13 cellular contexts compared by ENCODE assay signal in the genomic region with DNA sequence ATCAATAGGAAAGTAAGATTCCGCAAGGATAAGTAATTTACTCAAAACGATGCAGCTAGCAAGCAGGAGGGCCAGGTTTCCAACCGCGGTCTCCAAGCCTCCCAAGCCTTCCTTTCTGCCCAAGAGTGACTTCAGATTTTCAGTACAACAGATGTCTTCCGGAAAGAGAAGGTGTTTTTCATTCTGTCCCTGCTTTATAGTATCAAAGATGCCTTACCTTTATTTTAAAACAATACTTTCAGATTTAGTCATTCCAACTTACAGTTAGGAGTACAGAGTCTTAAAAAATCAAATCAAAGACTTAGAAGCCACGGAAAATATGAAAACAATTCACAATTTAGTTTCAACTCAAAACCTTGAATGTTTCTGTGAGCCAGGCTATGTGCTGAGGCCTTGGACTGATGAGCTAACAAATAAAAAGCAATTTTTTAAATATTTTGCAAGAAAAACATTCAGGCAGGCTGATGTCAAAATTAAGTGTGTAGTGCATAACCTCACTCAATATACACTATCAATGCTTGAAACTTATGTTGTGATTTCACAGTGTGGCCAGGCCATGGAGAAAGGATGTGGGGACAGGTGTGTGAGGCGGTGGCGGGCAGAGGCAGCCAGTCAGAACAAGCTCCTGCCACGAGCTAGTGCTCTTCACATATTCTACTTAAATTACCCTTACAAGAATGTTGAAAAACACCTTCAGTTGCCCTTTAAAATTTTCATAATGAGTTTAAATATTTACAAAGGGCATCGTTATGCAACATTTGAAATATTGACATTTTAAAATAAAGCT. TPM values are rescaled to one million over a fixed set of nuclear protein-coding genes. Genes with fewer than 3 reads are reported as not detected.
A peak's percentile ranks its signal among the peaks of the same experiment; 100 is the strongest.
DNase-seq lines count a peak whose midpoint lies in the region; ATAC-seq and TF ChIP-seq lines count a peak whose summit lies in the region.
"Had no signal": no experiment of that assay in that cellular context is flagged by ENCODE, and none has a peak within 500 bp of the region (broad histone marks: within the 10 kb centered on the region; RNA-seq: fewer than 3 reads in every experiment).

No MANE protein-coding gene starts in this region.

- H3K27ac ChIP-seq in mammary epithelial cell (ENCODE audit: insufficient read depth, low read depth, low read length) (no peak overlapping the region), upper lobe of left lung (peak overlapping the region; percentile 43 to 74 (median 58))
- H3K27ac ChIP-seq: epithelial cell of prostate had no signal

- no peaks in the 10 kb centered on the region for H3K27me3 Mint-ChIP-seq in MCF 10A (ENCODE audit: insufficient read depth, unreplicated experiment)
- H3K27me3 Mint-ChIP-seq in T-helper 1 cell treated with Interleukin-12 subunit alpha and Interleukin-12 subunit beta and Interleukin-4 antibody, amounts not matched to agents 30 μg/mL and 1 μg/mL, for 36 hours (ENCODE audit: low read depth) = peaks cover 9% of the 10 kb centered on the region

- no TSS peak for BruUV-seq in MCF 10A (replicated peaks; lab: Mats Ljungman, UMichigan)
- no TSS peak for BruUV-seq in mammary epithelial cell (replicated peaks; lab: Mats Ljungman, UMichigan)

- H3K9ac ChIP-seq in mammary epithelial cell (ENCODE audit: insufficient read depth, low read length) = no peak overlapping the region

- H3K36me3 Mint-ChIP-seq in MCF 10A (ENCODE audit: insufficient read depth, unreplicated experiment) = no peaks in the 10 kb centered on the region
- no peaks in the 10 kb centered on the region for H3K36me3 Mint-ChIP-seq in T-helper 1 cell treated with Interleukin-12 subunit alpha and Interleukin-12 subunit beta and Interleukin-4 antibody, amounts not matched to agents 30 μg/mL and 1 μg/mL, for 36 hours (ENCODE audit: low read depth)

- ATAC-seq in HG02763 (IDR thresholded peaks at IDR 0.05; ENCODE audit: unreplicated experiment) (peak; percentile 85), upper lobe of left lung (ENCODE audit: low FRiP score in 2 of 2) (peak; percentile 18 to 77)

- TF ChIP-seq EP300 in upper lobe of left lung (IDR thresholded peaks at IDR 0.05) = peak in 1 of 4 donors; percentile 39

- H3K9me3 Mint-ChIP-seq in MCF 10A (ENCODE audit: unreplicated experiment) = no peaks in the 10 kb centered on the region
- H3K9me3 Mint-ChIP-seq in T-helper 1 cell treated with Interleukin-12 subunit alpha and Interleukin-12 subunit beta and Interleukin-4 antibody, amounts not matched to agents 30 μg/mL and 1 μg/mL, for 36 hours = no peaks in the 10 kb centered on the region
- H3K9me3 Mint-ChIP-seq: nephron had no signal

- no peaks in the 10 kb centered on the region for H4K20me1 ChIP-seq in mammary epithelial cell (ENCODE audit: insufficient read depth, low read length)

- WGBS in mammary epithelial cell (ENCODE audit: low coverage, missing lambda C conversion rate) = 80% methylated on average over 10 of the region's 10 CpGs
- WGBS in upper lobe of left lung, 2 donors = 72% methylated on average over 10 of the region's 10 CpGs

- CTCF ChIA-PET in MCF 10A (lab: Yijun Ruan, JAX) (interaction anchor here (0.6 to 0.9 kb wide), 3 partner anchors 42 to 105 kb away, joined by 3 to 5 read pairs (median 4); no protein-coding TSS in a partner anchor), mammary epithelial cell (lab: Charles Lee; ENCODE audit: low non-redundant PET) (no interaction called here)

- H3K4me3 ChIP-seq in mammary epithelial cell (replicated peaks in 1 of 3; ENCODE audit: insufficient read depth in 1 of 3, low read depth in 2 of 3, low read length in 3 of 3) (no peak overlapping the region), upper lobe of left lung (no peak overlapping the region)
- H3K4me3 ChIP-seq: K562 had no signal

- no peaks in the 10 kb centered on the region for H3K9me3 ChIP-seq in mammary epithelial cell (replicated peaks; ENCODE audit: insufficient read depth, low read length)
- H3K9me3 ChIP-seq in upper lobe of left lung = no peaks in the 10 kb centered on the region

- H3K4me3 Mint-ChIP-seq in MCF 10A (ENCODE audit: unreplicated experiment) = no peak overlapping the region
- no peak overlapping the region for H3K4me3 Mint-ChIP-seq in T-helper 1 cell treated with Interleukin-12 subunit alpha and Interleukin-12 subunit beta and Interleukin-4 antibody, amounts not matched to agents 30 μg/mL and 1 μg/mL, for 36 hours
- H3K4me3 Mint-ChIP-seq: nephron had no signal

- DNase-seq in MCF 10A (ENCODE audit: unreplicated experiment) (no peak), mammary epithelial cell (no peak), upper lobe of left lung (peak in 1 of 2 donors; percentile 71), posterior vena cava (ENCODE audit: low spot score) (no peak), mesenteric fat pad (ENCODE audit: low spot score) (no peak), nucleus accumbens (lab: John Stamatoyannopoulos, UW) (no peak)
- DNase-seq: GDM1, SHP77 treated with DMSO at 0.1 percent for 48 hours had no signal

- H3K36me3 ChIP-seq in mammary epithelial cell (ENCODE audit: insufficient read depth, low read length) (no peaks in the 10 kb centered on the region), upper lobe of left lung (peaks cover 0 to 24% (median 5%) of the 10 kb centered on the region in 4 donors)

- in situ Hi-C loops in mammary epithelial cell (cut with MboI; ENCODE audit: low sequenced_read_pairs in 2 of 2) = no loop called here

- H3K27me3 ChIP-seq in mammary epithelial cell (ENCODE audit: insufficient read depth, low read length) = no peaks in the 10 kb centered on the region
- H3K27me3 ChIP-seq in upper lobe of left lung = no peaks in the 10 kb centered on the region

- TF ChIP-seq CTCF in MCF 10A (IDR thresholded peaks at IDR 0.05; ENCODE audit: unreplicated experiment) (no peak), mammary epithelial cell (conservative IDR thresholded peaks at IDR 0.05 in 1 of 2, IDR thresholded peaks at IDR 0.05 in 1 of 2; ENCODE audit: extremely low read depth in 1 of 2, insufficient read depth in 1 of 2, low read depth in 1 of 2, low read length in 2 of 2) (no peak), upper lobe of left lung (IDR thresholded peaks at IDR 0.05) (no peak)

- H3K27ac Mint-ChIP-seq in MCF 10A (ENCODE audit: low read depth, unreplicated experiment) = peak overlapping the region; percentile 75
- peak overlapping the region; percentile 31 for H3K27ac Mint-ChIP-seq in T-helper 1 cell treated with Interleukin-12 subunit alpha and Interleukin-12 subunit beta and Interleukin-4 antibody, amounts not matched to agents 30 μg/mL and 1 μg/mL, for 36 hours

- POLR2A ChIA-PET in MCF 10A (lab: Yijun Ruan, JAX) = interaction anchor here (0.6 to 2.0 kb wide), 6 partner anchors 8 to 248 kb away, joined by 3 to 6 read pairs (median 4); a partner anchor contains a TSS

- no peak overlapping the region for H3K4me2 ChIP-seq in mammary epithelial cell (ENCODE audit: insufficient read depth, low read depth, low read length)

- no peak overlapping the region for H2AFZ ChIP-seq in mammary epithelial cell (ENCODE audit: low read depth, low read length)

- no peaks in the 10 kb centered on the region for H3K79me2 ChIP-seq in mammary epithelial cell (ENCODE audit: insufficient read depth, low read length)

- H3K4me1 ChIP-seq in mammary epithelial cell (ENCODE audit: insufficient read depth, low read length) = peaks cover 5% of the 10 kb centered on the region
- H3K4me1 ChIP-seq in upper lobe of left lung = peaks cover 32 to 51% (median 47%) of the 10 kb centered on the region in 4 donors

- intact Hi-C loops in MCF 10A (cut with micrococcal nuclease) = no loop called here
- intact Hi-C loops in mammary epithelial cell (cut with micrococcal nuclease) = no loop called here
- intact Hi-C loops in posterior vena cava (cut with DNase I) = no loop called here

- TF ChIP-seq POLR2A in upper lobe of left lung (IDR thresholded peaks at IDR 0.05) = no peak

- H3K4me1 Mint-ChIP-seq in MCF 10A (ENCODE audit: insufficient read depth, unreplicated experiment) = peaks cover 30% of the 10 kb centered on the region
- H3K4me1 Mint-ChIP-seq in T-helper 1 cell treated with Interleukin-12 subunit alpha and Interleukin-12 subunit beta and Interleukin-4 antibody, amounts not matched to agents 30 μg/mL and 1 μg/mL, for 36 hours (ENCODE audit: low read depth) = peaks cover 12% of the 10 kb centered on the region

- dilution Hi-C loops in mammary epithelial cell (cut with HindIII; ENCODE audit: low sequenced_read_pairs) = no loop called here

RNA-seq across cellular contexts. Expression of a gene that starts 43.4 kb away (rescaled TPM):
- total RNA-seq in MCF 10A (2022) = 19.4 and 27.5 TPM in 2 replicates
- total RNA-seq in mammary epithelial cell = 10 to 100 TPM; 25.7 to 27.8 TPM
- polyA plus RNA-seq in mammary epithelial cell = 50.1 TPM
- 28.0 TPM for polyA minus RNA-seq in mammary epithelial cell
- 100 to 1,000 TPM; 291 to 729 (median 637) TPM for total RNA-seq in upper lobe of left lung
- total RNA-seq in posterior vena cava = 10 to 100 TPM; 39.8 to 46.7 TPM
- 353 TPM for total RNA-seq in mesenteric fat pad
